Comparison of ENCODE assay signal across 30 cellular contexts in the genomic region with DNA sequence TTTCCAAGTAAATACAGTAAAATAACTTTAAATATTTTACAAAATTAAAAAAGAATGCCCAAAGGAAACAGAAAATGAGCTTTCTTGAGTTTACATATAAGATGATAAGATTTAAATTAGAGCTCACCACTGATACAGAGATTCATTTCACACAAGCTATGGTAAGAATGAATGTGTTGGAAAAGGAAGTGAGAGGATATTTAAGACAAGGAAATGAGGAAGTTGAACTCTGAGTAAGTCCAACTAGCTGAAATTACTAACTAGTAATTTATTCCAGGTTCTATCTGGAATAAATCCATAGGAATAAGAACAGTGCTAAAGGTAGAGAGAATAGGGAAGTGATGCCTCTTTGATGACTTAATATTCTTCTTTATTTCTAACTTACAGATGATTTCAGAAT. TPM values are rescaled to one million over a fixed set of nuclear protein-coding genes. Genes with fewer than 3 reads are reported as not detected.
DNase-seq lines count a peak whose midpoint lies in the region; ATAC-seq, FAIRE-seq and TF ChIP-seq lines count a peak whose summit lies in the region.
"Had no signal": no experiment of that assay in that cellular context is flagged by ENCODE, and none has a peak within 500 bp of the region (broad histone marks: within the 10 kb centered on the region; RNA-seq: fewer than 3 reads in every experiment).

No MANE protein-coding gene starts in this region.

- H3K4me3 Mint-ChIP-seq in type B pancreatic cell, result no peak overlapping the region
- H3K4me3 Mint-ChIP-seq: activated CD4-positive, alpha-beta memory T cell treated with anti-CD3 and anti-CD28 coated beads, Interleukin-2, amount 10 ng/mL, durations not matched to agents 7 days and 5 days; CD4-positive, alpha-beta T cell; memory B cell; stimulated activated naive CD8-positive, alpha-beta T cell treated with anti-CD3 and anti-CD28 coated beads, Interleukin-15, amount 100 ng/mL, for 72 hours; T-helper 1 cell treated with Interleukin-12 subunit alpha and Interleukin-12 subunit beta and Interleukin-4 antibody, amounts not matched to agents 30 μg/mL and 1 μg/mL, for 36 hours had no signal

- peaks cover 11% of the 10 kb centered on the region for H3K9me3 Mint-ChIP-seq in type B pancreatic cell
- H3K9me3 Mint-ChIP-seq: activated CD4-positive, alpha-beta memory T cell treated with anti-CD3 and anti-CD28 coated beads, Interleukin-2, amount 10 ng/mL, durations not matched to agents 7 days and 5 days; activated T-helper 2 cell treated with anti-CD3 and anti-CD28 coated beads, Interferon-gamma antibody, Interleukin-2, Interleukin-4, amounts not matched to agents 10 μg/mL and 5 μg/mL and 100 μg/mL, durations not matched to agents 14 hours and 24 hours and 36 hours; CD4-positive, alpha-beta T cell; memory B cell; stimulated activated naive CD8-positive, alpha-beta T cell treated with anti-CD3 and anti-CD28 coated beads, Interleukin-15, amount 100 ng/mL, for 72 hours; T-helper 1 cell treated with Interleukin-12 subunit alpha and Interleukin-12 subunit beta and Interleukin-4 antibody, amounts not matched to agents 30 μg/mL and 1 μg/mL, for 36 hours had no signal

- dilution Hi-C loops in mammary epithelial cell (cut with HindIII; ENCODE audit: low sequenced_read_pairs) (no loop called here), keratinocyte (cut with MboI; ENCODE audit: extremely low pct_ligation_motif_present, low sequenced_read_pairs) (no loop called here)

- intact Hi-C loops in breast epithelium (cut with DNase I; ENCODE audit: low total_unique reads) (no loop called here), mammary epithelial cell (cut with micrococcal nuclease) (no loop called here), tibial artery (cut with DNase I; ENCODE audit: low total_unique reads) (no loop called here)

- H3K4me2 ChIP-seq in mammary epithelial cell (ENCODE audit: insufficient read depth, low read depth, low read length) (no peak overlapping the region), keratinocyte (ENCODE audit: control insufficient read depth, extremely low read depth, insufficient read depth, low read depth, low read length) (no peak overlapping the region)

- H3K27me3 ChIP-seq in breast epithelium (no peaks in the 10 kb centered on the region), mammary epithelial cell (ENCODE audit: insufficient read depth, low read length) (no peaks in the 10 kb centered on the region), keratinocyte (ENCODE audit: control insufficient read depth, extremely low read depth, insufficient read depth, low read length) (no peaks in the 10 kb centered on the region), tibial artery (no peaks in the 10 kb centered on the region)
- H3K27me3 ChIP-seq: brain microvascular endothelial cell, gastroesophageal sphincter, right lobe of liver had no signal

- H3K9ac ChIP-seq in mammary epithelial cell (ENCODE audit: insufficient read depth, low read length), result no peak overlapping the region
- H3K9ac ChIP-seq in keratinocyte (ENCODE audit: control insufficient read depth, extremely low read depth, insufficient read depth, low read length), result no peak overlapping the region

- DNase-seq in breast epithelium (ENCODE audit: low spot score in 2 of 2) (no peak), mammary epithelial cell (no peak), SKM-1 (lab: John Stamatoyannopoulos, UW; ENCODE audit: unreplicated experiment) (peak; percentile 60), keratinocyte (ENCODE audit: low read depth, low spot score) (no peak), type B pancreatic cell (ENCODE audit: extremely low spot score, unreplicated experiment) (no peak), tibial artery (no peak)
- no peak for DNase-seq in activated CD8-positive, alpha-beta memory T cell treated with anti-CD3 and anti-CD28 coated beads for 24 hours
- DNase-seq: activated CD4-positive, alpha-beta memory T cell treated with anti-CD3 and anti-CD28 coated beads, Interleukin-2, amount 10 ng/mL, durations not matched to agents 7 days and 5 days; activated CD4-positive, alpha-beta T cell treated with anti-CD3 and anti-CD28 coated beads for 1 hour; activated CD8-positive, alpha-beta memory T cell treated with anti-CD3 and anti-CD28 coated beads, Interleukin-2, amount 50 U/mL, for 48 hours; activated naive CD4-positive, alpha-beta T cell treated with anti-CD3 and anti-CD28 coated beads, Interleukin-2, amount 50 U/mL, for 16 hours; amygdala; brain microvascular endothelial cell; CD4-positive, alpha-beta T cell; H7; hippocampal formation; Karpas-422; NCI-H146; NCI-H748 treated with DMSO at 0.1 percent for 48 hours; right lobe of liver; stimulated activated CD8-positive, alpha-beta memory T cell treated with anti-CD3 and anti-CD28 coated beads, Interleukin-4, amount 100 ng/mL, for 48 hours; stimulated activated naive CD8-positive, alpha-beta T cell treated with anti-CD3 and anti-CD28 coated beads, Interleukin-15, amount 100 ng/mL, for 72 hours had no signal

- H3K27ac Mint-ChIP-seq in type B pancreatic cell, result peak overlapping the region; percentile 75
- H3K27ac Mint-ChIP-seq: activated CD4-positive, alpha-beta memory T cell treated with anti-CD3 and anti-CD28 coated beads, Interleukin-2, amount 10 ng/mL, durations not matched to agents 7 days and 5 days; activated T-helper 2 cell treated with anti-CD3 and anti-CD28 coated beads, Interferon-gamma antibody, Interleukin-2, Interleukin-4, amounts not matched to agents 10 μg/mL and 5 μg/mL and 100 μg/mL, durations not matched to agents 14 hours and 24 hours and 36 hours; CD4-positive, alpha-beta T cell; memory B cell; stimulated activated naive CD8-positive, alpha-beta T cell treated with anti-CD3 and anti-CD28 coated beads, Interleukin-15, amount 100 ng/mL, for 72 hours; T-helper 1 cell treated with Interleukin-12 subunit alpha and Interleukin-12 subunit beta and Interleukin-4 antibody, amounts not matched to agents 30 μg/mL and 1 μg/mL, for 36 hours had no signal

- H3K36me3 ChIP-seq in breast epithelium, result no peaks in the 10 kb centered on the region
- H3K36me3 ChIP-seq in mammary epithelial cell (ENCODE audit: insufficient read depth, low read length), result no peaks in the 10 kb centered on the region
- no peaks in the 10 kb centered on the region for H3K36me3 ChIP-seq in keratinocyte (ENCODE audit: control insufficient read depth in 2 of 2, extremely low read depth in 1 of 2, insufficient read depth in 2 of 2, low read length in 2 of 2)
- no peaks in the 10 kb centered on the region for H3K36me3 ChIP-seq in tibial artery
- H3K36me3 ChIP-seq: brain microvascular endothelial cell, gastroesophageal sphincter, right lobe of liver had no signal

- H3K36me3 Mint-ChIP-seq in type B pancreatic cell, result peaks cover 17% of the 10 kb centered on the region

- peaks cover 31% of the 10 kb centered on the region for H3K4me1 Mint-ChIP-seq in type B pancreatic cell (ENCODE audit: unreplicated experiment)
- H3K4me1 Mint-ChIP-seq: activated CD4-positive, alpha-beta memory T cell treated with anti-CD3 and anti-CD28 coated beads, Interleukin-2, amount 10 ng/mL, durations not matched to agents 7 days and 5 days; stimulated activated naive CD8-positive, alpha-beta T cell treated with anti-CD3 and anti-CD28 coated beads, Interleukin-15, amount 100 ng/mL, for 72 hours had no signal

- H3K27me3 Mint-ChIP-seq in type B pancreatic cell, result no peaks in the 10 kb centered on the region
- H3K27me3 Mint-ChIP-seq: CD4-positive, alpha-beta T cell; memory B cell had no signal

- H3K27ac ChIP-seq in breast epithelium, result peak overlapping the region; percentile 44 to 80
- H3K27ac ChIP-seq in mammary epithelial cell (ENCODE audit: insufficient read depth, low read depth, low read length), result no peak overlapping the region
- no peak overlapping the region for H3K27ac ChIP-seq in keratinocyte (ENCODE audit: control insufficient read depth, insufficient read depth, low read length)
- no peak overlapping the region for H3K27ac ChIP-seq in tibial artery
- H3K27ac ChIP-seq: brain microvascular endothelial cell, gastroesophageal sphincter, right lobe of liver, RWPE1 had no signal

- H3K9me3 ChIP-seq in breast epithelium (no peaks in the 10 kb centered on the region), mammary epithelial cell (replicated peaks; ENCODE audit: insufficient read depth, low read length) (no peaks in the 10 kb centered on the region), keratinocyte (ENCODE audit: control insufficient read depth, low read depth, low read length) (no peaks in the 10 kb centered on the region), tibial artery (no peaks in the 10 kb centered on the region)
- H3K9me3 ChIP-seq: gastroesophageal sphincter, right lobe of liver had no signal

- H4K20me1 ChIP-seq in mammary epithelial cell (ENCODE audit: insufficient read depth, low read length), result no peaks in the 10 kb centered on the region
- no peaks in the 10 kb centered on the region for H4K20me1 ChIP-seq in keratinocyte (ENCODE audit: control insufficient read depth, extremely low read depth, insufficient read depth, low read length)

- H3K4me1 ChIP-seq in breast epithelium (peaks cover 0 to 19% of the 10 kb centered on the region in 2 donors), mammary epithelial cell (ENCODE audit: insufficient read depth, low read length) (peaks cover 9% of the 10 kb centered on the region), keratinocyte (ENCODE audit: control insufficient read depth, extremely low read depth, insufficient read depth, low read length) (no peaks in the 10 kb centered on the region), tibial artery (peaks cover 0 to 5% (median 0%) of the 10 kb centered on the region in 4 donors)
- H3K4me1 ChIP-seq: gastroesophageal sphincter, right lobe of liver had no signal

- ATAC-seq in HG02852 (IDR thresholded peaks at IDR 0.05; ENCODE audit: unreplicated experiment), result no peak
- ATAC-seq: gastroesophageal sphincter; left lobe of liver; right lobe of liver; stimulated activated naive CD8-positive, alpha-beta T cell treated with anti-CD3 and anti-CD28 coated beads, Interleukin-15, amount 100 ng/mL, for 72 hours had no signal

- TF ChIP-seq POLR2A in breast epithelium (IDR thresholded peaks at IDR 0.05), result no peak

- BruUV-seq in mammary epithelial cell (replicated peaks; lab: Mats Ljungman, UMichigan), result no TSS peak

- H3K4me3 ChIP-seq in breast epithelium (no peak overlapping the region), mammary epithelial cell (replicated peaks in 1 of 3; ENCODE audit: insufficient read depth in 1 of 3, low read depth in 2 of 3, low read length in 3 of 3) (no peak overlapping the region), keratinocyte (ENCODE audit: control insufficient read depth in 2 of 3, extremely low read depth in 1 of 3, insufficient read depth in 2 of 3, low read depth in 1 of 3, low read length in 3 of 3) (no peak overlapping the region), tibial artery (no peak overlapping the region)
- H3K4me3 ChIP-seq: gastroesophageal sphincter, right lobe of liver had no signal

- in situ Hi-C loops in mammary epithelial cell (cut with MboI; ENCODE audit: low sequenced_read_pairs in 2 of 2), result no loop called here

- CTCF ChIA-PET in mammary epithelial cell (lab: Charles Lee; ENCODE audit: low non-redundant PET), result no interaction called here

- no peak overlapping the region for H2AFZ ChIP-seq in mammary epithelial cell (ENCODE audit: low read depth, low read length)
- H2AFZ ChIP-seq in keratinocyte (ENCODE audit: control insufficient read depth, low read length), result no peak overlapping the region

- FAIRE-seq in keratinocyte (lab: Jason Lieb, UNC), result peak; percentile 39
- FAIRE-seq: D721Med had no signal

- TF ChIP-seq CTCF in breast epithelium (IDR thresholded peaks at IDR 0.05) (no peak), mammary epithelial cell (conservative IDR thresholded peaks at IDR 0.05 in 1 of 2, IDR thresholded peaks at IDR 0.05 in 1 of 2; ENCODE audit: extremely low read depth in 1 of 2, insufficient read depth in 1 of 2, low read depth in 1 of 2, low read length in 2 of 2) (no peak), keratinocyte (optimal IDR thresholded peaks at IDR 0.05 in 1 of 3, IDR thresholded peaks at IDR 0.05 in 1 of 3, conservative IDR thresholded peaks at IDR 0.05 in 1 of 3; ENCODE audit: extremely low read depth in 1 of 3, insufficient read depth in 2 of 3, low read length in 3 of 3) (no peak), type B pancreatic cell (conservative IDR thresholded peaks at IDR 0.05) (no peak), tibial artery (IDR thresholded peaks at IDR 0.05) (no peak)

- H3K79me2 ChIP-seq in mammary epithelial cell (ENCODE audit: insufficient read depth, low read length) (peaks cover 79% of the 10 kb centered on the region), keratinocyte (ENCODE audit: control insufficient read depth, insufficient read depth, low read length) (peaks cover 4% of the 10 kb centered on the region)

- no peaks in the 10 kb centered on the region for H3K9me1 ChIP-seq in keratinocyte (ENCODE audit: control insufficient read depth, extremely low read depth, insufficient read depth, low read length)

RNA-seq across cellular contexts. Expression of a gene that starts 42.4 kb away (rescaled TPM):
- total RNA-seq in breast epithelium, result 100 to 1,000 TPM in 1 of 3 donors, 10 to 100 TPM in 2; 33.1 to 117 (median 63.6) TPM
- 10 to 100 TPM; 22.1 to 39.2 TPM for total RNA-seq in mammary epithelial cell
- polyA plus RNA-seq in mammary epithelial cell, result 15.4 TPM
- polyA minus RNA-seq in mammary epithelial cell, result 20.9 TPM
- polyA plus RNA-seq in keratinocyte, result 13.0 to 22.9 TPM (median 16.6 TPM) in 3 replicates
- 52.4 TPM for polyA plus RNA-seq in keratinocyte (2011; ENCODE audit: low read depth)
- polyA plus RNA-seq in keratinocyte (2011; cell fraction: cytosol; rRNA removed), result 9.8 and 18.2 TPM in 2 replicates
- polyA plus RNA-seq in keratinocyte (2011; cell fraction: nucleus; rRNA removed), result 18.6 and 29.5 TPM in 2 replicates
- polyA plus RNA-seq in keratinocyte (2012; ENCODE audit: low replicate concordance), result 10.9 and 12.7 TPM in 2 replicates
- 5.3 to 24.7 TPM (median 12.7 TPM) in 3 replicates for polyA minus RNA-seq in keratinocyte
- 8.2 TPM for polyA minus RNA-seq in keratinocyte (2011; cell fraction: cytosol; rRNA and poly(A)+ RNA removed)
- 12.7 and 23.3 TPM in 2 replicates for polyA minus RNA-seq in keratinocyte (2011; cell fraction: nucleus; rRNA and poly(A)+ RNA removed)
- 74.7 and 119 TPM in 2 replicates for total RNA-seq in type B pancreatic cell (ENCODE audit: low replicate concordance)

Comparison
In these comparisons a context has a peak if more than half of its experiments do, and no peak if none do; other contexts are left out.
1. H3K27ac ChIP-seq: peak in breast epithelium (2 of 2); none in mammary epithelial cell (single experiment), keratinocyte (single experiment) and tibial artery (0 of 2).